Comparison of ENCODE assay signal across 24 cellular contexts in the genomic region with DNA sequence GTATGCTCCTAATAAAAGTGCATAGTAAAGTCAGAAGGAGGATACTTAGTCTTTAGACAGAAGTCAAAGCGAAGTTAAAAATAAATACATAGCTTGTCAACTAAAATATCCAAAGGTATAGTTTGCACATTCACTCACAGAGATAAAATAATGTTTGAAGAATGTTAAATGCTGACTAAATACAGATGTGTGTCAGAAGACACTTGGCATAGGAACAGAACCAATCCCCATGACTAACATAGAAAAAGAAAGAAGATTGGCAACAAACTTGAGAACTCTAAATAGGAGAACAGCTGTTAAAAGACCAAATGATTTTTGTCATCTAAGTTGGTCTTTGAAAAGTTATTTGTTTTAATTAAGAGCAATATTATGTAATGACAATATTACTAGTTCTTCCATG.
A peak's percentile ranks its signal among the peaks of the same experiment; 100 is the strongest.
DNase-seq lines count a peak whose midpoint lies in the region; ATAC-seq and TF ChIP-seq lines count a peak whose summit lies in the region.
"Had no signal": no experiment of that assay in that cellular context is flagged by ENCODE, and none has a peak within 500 bp of the region (broad histone marks: within the 10 kb centered on the region; RNA-seq: fewer than 3 reads in every experiment).

No MANE protein-coding gene starts in this region.

- no peak overlapping the region for H3K4me3 Mint-ChIP-seq in activated T-cell treated with anti-CD3 and anti-CD28 coated beads, Interleukin-2, amount 50 U/mL, for 72 hours
- H3K4me3 Mint-ChIP-seq: B cell; CD8-positive, alpha-beta T cell had no signal

- H3K36me3 Mint-ChIP-seq in activated T-cell treated with anti-CD3 and anti-CD28 coated beads, Interleukin-2, amount 50 U/mL, for 72 hours (ENCODE audit: insufficient read depth in 2 of 2): no peaks in the 10 kb centered on the region
- H3K36me3 Mint-ChIP-seq: CD8-positive, alpha-beta T cell had no signal

- ATAC-seq in RWPE2 (ENCODE audit: low read depth): peak; percentile 55; the same call in 2 of the 3 replicates
- no peak for ATAC-seq in activated T-cell treated with anti-CD3 and anti-CD28 coated beads, Interleukin-2, amount 50 U/mL, for 72 hours (replicated peaks in 1 of 2)
- ATAC-seq: CD8-positive, alpha-beta T cell; GM12878; HCT116 had no signal

- DNase-seq in RWPE2 (ENCODE audit: low spot score) (no peak), choroid plexus epithelial cell (ENCODE audit: low read depth) (peak; percentile 4), fibroblast of pulmonary artery (ENCODE audit: low read depth) (peak; percentile 28), stromal cell of bone marrow (ENCODE audit: low read depth) (peak; percentile 40), NCI-H748 (lab: John Stamatoyannopoulos, UW; ENCODE audit: unreplicated experiment) (no peak)
- DNase-seq in activated T-cell treated with anti-CD3 and anti-CD28 coated beads, Interleukin-2, amount 50 U/mL, for 72 hours: no peak
- DNase-seq in activated CD4-positive, alpha-beta T cell treated with anti-CD3 and anti-CD28 coated beads, Interleukin-2, amount 50 U/mL, for 1 hour: no peak
- DNase-seq: Caco-2; CD8-positive, alpha-beta T cell; EL; GDM1; KBM-7; MG63; NCI-H1105 treated with DMSO at 0.1 percent for 48 hours; NCI-H146; NCI-H1930; NCI-H446 treated with DMSO at 0.1 percent for 48 hours; NCI-H526; RPMI8226; SHP77 had no signal

- H3K4me3 ChIP-seq in RWPE2 (ENCODE audit: severe bottlenecking): no peak overlapping the region
- H3K4me3 ChIP-seq in choroid plexus epithelial cell (ENCODE audit: low read depth, low read length): no peak overlapping the region
- no peak overlapping the region for H3K4me3 ChIP-seq in fibroblast of pulmonary artery (replicated peaks; ENCODE audit: low read depth, low read length)
- H3K4me3 ChIP-seq: GM12878, MG63 had no signal

- peak overlapping the region; percentile 15 for H3K27ac ChIP-seq in RWPE2 (ENCODE audit: poor library complexity, severe bottlenecking)
- H3K27ac ChIP-seq: C4-2B had no signal

- no peaks in the 10 kb centered on the region for H3K36me3 ChIP-seq in RWPE2 (ENCODE audit: low read depth)
- H3K36me3 ChIP-seq: MG63 had no signal

- no peaks in the 10 kb centered on the region for H3K9me3 ChIP-seq in RWPE2 (ENCODE audit: severe bottlenecking)
- H3K9me3 ChIP-seq: Caco-2, MG63 had no signal

- H3K27me3 Mint-ChIP-seq in activated T-cell treated with anti-CD3 and anti-CD28 coated beads, Interleukin-2, amount 50 U/mL, for 72 hours (ENCODE audit: low read depth): no peaks in the 10 kb centered on the region
- H3K27me3 Mint-ChIP-seq: B cell had no signal

- H3K9me3 Mint-ChIP-seq in activated T-cell treated with anti-CD3 and anti-CD28 coated beads, Interleukin-2, amount 50 U/mL, for 72 hours: peaks cover 4 to 12% of the 10 kb centered on the region in 2 donors

- peaks cover 8% of the 10 kb centered on the region for H3K4me1 ChIP-seq in RWPE2 (ENCODE audit: insufficient read depth, poor library complexity, severe bottlenecking)
- H3K4me1 ChIP-seq: Caco-2 had no signal

- no peaks in the 10 kb centered on the region for H3K4me1 Mint-ChIP-seq in activated T-cell treated with anti-CD3 and anti-CD28 coated beads, Interleukin-2, amount 50 U/mL, for 72 hours (ENCODE audit: low read depth)
- H3K4me1 Mint-ChIP-seq: B cell had no signal

- no peaks in the 10 kb centered on the region for H3K27me3 ChIP-seq in RWPE2 (ENCODE audit: insufficient read depth, poor library complexity, severe bottlenecking)
- H3K27me3 ChIP-seq: MG63 had no signal

- H3K27ac Mint-ChIP-seq in activated T-cell treated with anti-CD3 and anti-CD28 coated beads, Interleukin-2, amount 50 U/mL, for 72 hours: no peak overlapping the region
- H3K27ac Mint-ChIP-seq: B cell; CD8-positive, alpha-beta T cell had no signal

- no peak for TF ChIP-seq CTCF in RWPE2 (IDR thresholded peaks at IDR 0.05; ENCODE audit: poor library complexity, severe bottlenecking)
- no peak for TF ChIP-seq CTCF in choroid plexus epithelial cell (conservative IDR thresholded peaks at IDR 0.05; ENCODE audit: low read depth, low read length)
- TF ChIP-seq CTCF in fibroblast of pulmonary artery (IDR thresholded peaks at IDR 0.05; ENCODE audit: low read length, missing control alignments): no peak

Comparison
In these comparisons a context has a peak if more than half of its experiments do, and no peak if none do; other contexts are left out.
1. DNase-seq: peak in choroid plexus epithelial cell (single experiment), fibroblast of pulmonary artery (single experiment) and stromal cell of bone marrow (single experiment); none in RWPE2 (single experiment), activated T-cell treated with anti-CD3 and anti-CD28 coated beads, Interleukin-2, amount 50 U/mL, for 72 hours (0 of 2), activated CD4-positive, alpha-beta T cell treated with anti-CD3 and anti-CD28 coated beads, Interleukin-2, amount 50 U/mL, for 1 hour (single experiment) and NCI-H748 (single experiment).